8 cellular contexts compared by ENCODE assay signal in the genomic region with DNA sequence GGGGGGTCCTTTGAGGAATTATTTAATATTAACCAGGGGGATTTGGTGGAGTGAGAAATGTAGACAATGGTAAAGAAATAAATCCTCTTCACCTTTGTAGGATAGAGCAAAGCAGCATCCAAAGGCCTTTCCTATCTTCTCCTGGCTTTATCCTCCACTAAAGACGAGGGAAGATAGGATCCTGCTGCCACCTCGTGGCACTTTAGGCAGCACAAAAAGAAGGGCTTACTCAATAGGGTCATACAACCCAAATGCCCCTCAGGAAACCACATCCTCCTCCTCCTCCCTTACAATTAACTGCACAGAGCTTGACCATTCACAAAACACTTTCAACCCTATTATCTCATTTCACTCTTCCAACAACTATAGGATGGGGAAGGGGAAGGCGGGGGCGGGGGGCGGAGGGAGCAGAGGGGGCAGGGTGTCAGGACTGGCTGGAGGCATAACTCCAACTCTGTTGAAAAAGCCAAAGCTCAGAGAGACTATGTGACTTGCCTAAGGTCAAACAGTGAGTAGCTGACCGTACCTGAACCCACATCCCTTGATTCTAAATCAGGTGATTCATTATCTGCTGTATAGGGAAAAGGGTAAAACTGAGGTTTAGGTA. TPM values are rescaled to one million over a fixed set of nuclear protein-coding genes. Genes with fewer than 3 reads are reported as not detected.
DNase-seq lines count a peak whose midpoint lies in the region; ATAC-seq and TF ChIP-seq lines count a peak whose summit lies in the region.

No MANE protein-coding gene starts in this region.

- no peaks in the 10 kb centered on the region for H4K20me1 ChIP-seq in GM23338 (replicated peaks; ENCODE audit: insufficient read depth)
- no peaks in the 10 kb centered on the region for H4K20me1 ChIP-seq in PC-9 (ENCODE audit: insufficient read depth)
- no peaks in the 10 kb centered on the region for H4K20me1 ChIP-seq in fibroblast of lung (ENCODE audit: control insufficient read depth, extremely low read depth, insufficient read depth, low read length)

- no peaks in the 10 kb centered on the region; the same call in 2 of the 3 replicates for H3K9me3 Mint-ChIP-seq in GM23338
- peaks cover 7% of the 10 kb centered on the region for H3K9me3 Mint-ChIP-seq in activated naive CD8-positive, alpha-beta T cell treated with anti-CD3 and anti-CD28 coated beads, Interleukin-2, amount 50 U/mL, for 24 hours

- H3K4me2 ChIP-seq in GM23338 (no peak overlapping the region), PC-9 (no peak overlapping the region), fibroblast of lung (ENCODE audit: extremely low read depth, insufficient read depth, low read length) (no peak overlapping the region)

- H2AFZ ChIP-seq in GM23338 (no peak overlapping the region), PC-9 (no peak overlapping the region), fibroblast of lung (ENCODE audit: low read length) (no peak overlapping the region)

- TF ChIP-seq CTCF in GM23338 (conservative IDR thresholded peaks at IDR 0.05; ENCODE audit: low read depth in 2 of 2), result peak; percentile 72 to 92
- peak; percentile 58 for TF ChIP-seq CTCF in PC-9 (conservative IDR thresholded peaks at IDR 0.05)
- TF ChIP-seq CTCF in fibroblast of lung (conservative IDR thresholded peaks at IDR 0.05 in 1 of 2, IDR thresholded peaks at IDR 0.05 in 1 of 2; ENCODE audit: low read depth in 1 of 2, low read length in 2 of 2), result peak; percentile 48 to 57

- POLR2A ChIA-PET in PC-9 (lab: Charles Lee; ENCODE audit: unreplicated experiment), result no interaction called here

- H3K9me2 ChIP-seq in GM23338 (ENCODE audit: insufficient read depth) (no peaks in the 10 kb centered on the region), PC-9 (ENCODE audit: insufficient read depth) (0 out of 2 replicates have a peak, but pooled peaks cover 4% of the 10 kb centered on the region)

- DNase-seq in AML-193 (lab: John Stamatoyannopoulos, UW), result peak; percentile 65 to 70
- DNase-seq in GM23338 (ENCODE audit: low spot score), result peak; percentile 83
- no peak for DNase-seq in PC-9
- DNase-seq in fibroblast of lung (ENCODE audit: low read depth in 2 of 2), result peak; percentile 36 to 47
- DNase-seq in posterior cingulate gyrus, result peak in 8 of 10 donors; percentile 22 to 91 (median 52)
- no peak for DNase-seq in stimulated activated CD4-positive, alpha-beta T cell treated with anti-CD3 and anti-CD28 coated beads, Interleukin-1b, Interleukin-23, amount 100 ng/mL, for 48 hours
- no peak for DNase-seq in activated naive CD8-positive, alpha-beta T cell treated with anti-CD3 and anti-CD28 coated beads, Interleukin-2, amount 50 U/mL, for 24 hours

- peaks cover 17% of the 10 kb centered on the region; the same call in 2 of the 3 replicates for H3K4me1 Mint-ChIP-seq in GM23338
- H3K4me1 Mint-ChIP-seq in activated naive CD8-positive, alpha-beta T cell treated with anti-CD3 and anti-CD28 coated beads, Interleukin-2, amount 50 U/mL, for 24 hours, result no peaks in the 10 kb centered on the region

- CTCF ChIA-PET in PC-9 (lab: Charles Lee), result no interaction called here

- H3K9ac ChIP-seq in fibroblast of lung (ENCODE audit: insufficient read depth, low read length), result no peak overlapping the region

- H3K36me3 Mint-ChIP-seq in GM23338 (ENCODE audit: low read depth), result no peaks in the 10 kb centered on the region
- peaks cover 4% of the 10 kb centered on the region for H3K36me3 Mint-ChIP-seq in activated naive CD8-positive, alpha-beta T cell treated with anti-CD3 and anti-CD28 coated beads, Interleukin-2, amount 50 U/mL, for 24 hours (ENCODE audit: low read depth)

- no peaks in the 10 kb centered on the region for H3F3A ChIP-seq in GM23338 (replicated peaks; ENCODE audit: low read depth)
- no peaks in the 10 kb centered on the region; the same call in 1 of the 2 replicates for H3F3A ChIP-seq in PC-9 (ENCODE audit: insufficient read depth, low read depth)

- H3K27ac ChIP-seq in GM23338 (ENCODE audit: low read depth), result no peak overlapping the region
- H3K27ac ChIP-seq in PC-9, result no peak overlapping the region
- H3K27ac ChIP-seq in fibroblast of lung (ENCODE audit: insufficient read depth, low read length), result no peak overlapping the region

- no peaks in the 10 kb centered on the region for H3K27me3 ChIP-seq in GM23338 (ENCODE audit: insufficient read depth)
- H3K27me3 ChIP-seq in PC-9 (ENCODE audit: insufficient read depth, low read depth), result no peaks in the 10 kb centered on the region
- no peaks in the 10 kb centered on the region for H3K27me3 ChIP-seq in fibroblast of lung (ENCODE audit: control insufficient read depth, insufficient read depth, low read length)

- H3K36me3 ChIP-seq in GM23338 (ENCODE audit: insufficient read depth) (no peaks in the 10 kb centered on the region), PC-9 (ENCODE audit: low read depth) (no peaks in the 10 kb centered on the region), fibroblast of lung (ENCODE audit: control insufficient read depth, insufficient read depth, low read length) (no peaks in the 10 kb centered on the region)

- H3K27ac Mint-ChIP-seq in GM23338, result no peak overlapping the region
- H3K27ac Mint-ChIP-seq in activated naive CD8-positive, alpha-beta T cell treated with anti-CD3 and anti-CD28 coated beads, Interleukin-2, amount 50 U/mL, for 24 hours, result no peak overlapping the region

- H3K27me3 Mint-ChIP-seq in GM23338 (ENCODE audit: insufficient read depth, low read depth, poor library complexity), result no peaks in the 10 kb centered on the region
- H3K27me3 Mint-ChIP-seq in activated naive CD8-positive, alpha-beta T cell treated with anti-CD3 and anti-CD28 coated beads, Interleukin-2, amount 50 U/mL, for 24 hours, result peaks cover 3% of the 10 kb centered on the region

- no peaks in the 10 kb centered on the region; the same call in 1 of the 2 replicates for H3K4me1 ChIP-seq in GM23338 (ENCODE audit: insufficient read depth)
- H3K4me1 ChIP-seq in PC-9 (replicated peaks; ENCODE audit: insufficient read depth), result peaks cover 6% of the 10 kb centered on the region; the same call in 1 of the 2 replicates
- H3K4me1 ChIP-seq in fibroblast of lung (ENCODE audit: control insufficient read depth, extremely low read depth, insufficient read depth, low read length), result no peaks in the 10 kb centered on the region

- no TSS peak for BruUV-seq in PC-9 (replicated peaks; lab: Mats Ljungman, UMichigan)

- ATAC-seq in GM23338 (peak; percentile 95), GM19463 (IDR thresholded peaks at IDR 0.05; ENCODE audit: unreplicated experiment) (no peak)
- no peak for ATAC-seq in activated naive CD8-positive, alpha-beta T cell treated with anti-CD3 and anti-CD28 coated beads, Interleukin-2, amount 50 U/mL, for 24 hours

- H3K4me3 ChIP-seq in GM23338, result no peak overlapping the region
- no peak overlapping the region for H3K4me3 ChIP-seq in PC-9
- no peak overlapping the region for H3K4me3 ChIP-seq in fibroblast of lung (replicated peaks in 1 of 4; ENCODE audit: control extremely low read depth in 1 of 4, insufficient read depth in 1 of 4, low read depth in 3 of 4, low read length in 4 of 4)

- H3K4me3 Mint-ChIP-seq in GM23338, result no peak overlapping the region
- no peak overlapping the region for H3K4me3 Mint-ChIP-seq in activated naive CD8-positive, alpha-beta T cell treated with anti-CD3 and anti-CD28 coated beads, Interleukin-2, amount 50 U/mL, for 24 hours

- no peaks in the 10 kb centered on the region for H3K79me2 ChIP-seq in GM23338 (replicated peaks; ENCODE audit: insufficient read depth)
- H3K79me2 ChIP-seq in PC-9 (ENCODE audit: low read depth), result no peaks in the 10 kb centered on the region
- H3K79me2 ChIP-seq in fibroblast of lung (ENCODE audit: control insufficient read depth, insufficient read depth, low read length), result no peaks in the 10 kb centered on the region

- intact Hi-C loops in PC-9 (cut with micrococcal nuclease; ENCODE audit: unreplicated experiment) (no loop called here), posterior cingulate gyrus (cut with DNase I) (loop anchor here (1.0 to 10.0 kb wide), 2 partner anchors 43 to 113 kb away; no protein-coding TSS in a partner anchor)

- no peaks in the 10 kb centered on the region; the same call in 1 of the 2 replicates for H3K9me3 ChIP-seq in PC-9 (ENCODE audit: insufficient read depth, low read depth)
- no peaks in the 10 kb centered on the region for H3K9me3 ChIP-seq in fibroblast of lung (ENCODE audit: control insufficient read depth, insufficient read depth, low read depth, low read length)

TF ChIP-seq in GM23338, 12 proteins besides CTCF, POLR2A, EP300 and RAD21 (continues in another document):
- TF ChIP-seq ZNF331 (CRISPR knock-in tag; IDR thresholded peaks at IDR 0.05; ENCODE audit: low read depth), result no peak
- TF ChIP-seq NANOG (IDR thresholded peaks at IDR 0.05; ENCODE audit: borderline replicate concordance), result no peak
- TF ChIP-seq EZH2 (IDR thresholded peaks at IDR 0.05; ENCODE audit: low read depth, unreplicated experiment), result no peak
- no peak for TF ChIP-seq EZH2phosphoT487 (IDR thresholded peaks at IDR 0.05; ENCODE audit: unreplicated experiment)
- no peak for TF ChIP-seq CREB1 (CRISPR knock-in tag; IDR thresholded peaks at IDR 0.05; ENCODE audit: low read depth)
- TF ChIP-seq, protein P1, sequence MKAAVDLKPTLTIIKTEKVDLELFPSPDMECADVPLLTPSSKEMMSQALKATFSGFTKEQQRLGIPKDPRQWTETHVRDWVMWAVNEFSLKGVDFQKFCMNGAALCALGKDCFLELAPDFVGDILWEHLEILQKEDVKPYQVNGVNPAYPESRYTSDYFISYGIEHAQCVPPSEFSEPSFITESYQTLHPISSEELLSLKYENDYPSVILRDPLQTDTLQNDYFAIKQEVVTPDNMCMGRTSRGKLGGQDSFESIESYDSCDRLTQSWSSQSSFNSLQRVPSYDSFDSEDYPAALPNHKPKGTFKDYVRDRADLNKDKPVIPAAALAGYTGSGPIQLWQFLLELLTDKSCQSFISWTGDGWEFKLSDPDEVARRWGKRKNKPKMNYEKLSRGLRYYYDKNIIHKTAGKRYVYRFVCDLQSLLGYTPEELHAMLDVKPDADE (IDR thresholded peaks at IDR 0.05), result no peak
- no peak for TF ChIP-seq STAT1 (IDR thresholded peaks at IDR 0.05; ENCODE audit: unreplicated experiment)
- TF ChIP-seq JUNB (IDR thresholded peaks at IDR 0.05; ENCODE audit: unreplicated experiment), result no peak

RNA-seq across cellular contexts. Expression of a gene that starts 45.4 kb away (rescaled TPM):
- total RNA-seq in GM23338 (2014; rRNA removed; shearing (Covaris generic)), result not detected in 2 replicates
- polyA plus RNA-seq in GM23338 (2016; fragmentation: Nextera tagmentation; extraction: Ambion mirVana) (0.58 TPM in 1 of 2 replicates, not detected in the other), fibroblast of lung (not detected in 2 replicates)
- total RNA-seq in PC-9 (2021) (not detected in 2 replicates), fibroblast of lung (not detected in 2 replicates)
- polyA plus RNA-seq in fibroblast of lung (2012), result not detected in 2 replicates
- polyA minus RNA-seq in fibroblast of lung (ENCODE audit: low replicate concordance), result not detected in 2 replicates

Comparison
In these comparisons a context has a peak if more than half of its experiments do, and no peak if none do; other contexts are left out.
1. DNase-seq: peak in AML-193 (2 of 2), GM23338 (single experiment), fibroblast of lung (2 of 2) and posterior cingulate gyrus (8 of 10); none in PC-9 (0 of 2), stimulated activated CD4-positive, alpha-beta T cell treated with anti-CD3 and anti-CD28 coated beads, Interleukin-1b, Interleukin-23, amount 100 ng/mL, for 48 hours (single experiment) and activated naive CD8-positive, alpha-beta T cell treated with anti-CD3 and anti-CD28 coated beads, Interleukin-2, amount 50 U/mL, for 24 hours (single experiment).
2. Peak in every context shown above with its lines, with median percentiles within 50 percentile points of each other: CTCF ChIP-seq.